Comparison of ENCODE assay signal across 8 cellular contexts in genomic region chr1:206658264-206658980, GRCh38. TPM values are rescaled to one million over a fixed set of nuclear protein-coding genes. Genes with fewer than 3 reads are reported as not detected.
A peak's percentile ranks its signal among the peaks of the same experiment; 100 is the strongest.
DNase-seq lines count a peak whose midpoint lies in the region; ATAC-seq, FAIRE-seq and TF ChIP-seq lines count a peak whose summit lies in the region.

No MANE protein-coding gene starts in this region.

- peak in 1 of 2 experiments; percentile 46 for DNase-seq in Caco-2
- DNase-seq in T-helper 9 cell = peak; percentile 29
- peak; percentile 22 for DNase-seq in cerebellar cortex (ENCODE audit: low spot score)
- DNase-seq in urothelium cell line (ENCODE audit: low spot score) = peak; percentile 62
- no peak for DNase-seq in DMS79 treated with DMSO at 0.1 percent for 48 hours (lab: John Stamatoyannopoulos, UW)

- peak; percentile 60 to 64 for TF ChIP-seq CTCF in Caco-2 (IDR thresholded peaks at IDR 0.05; ENCODE audit: insufficient read depth in 1 of 2, low read depth in 1 of 2, low read length in 1 of 2, severe bottlenecking in 1 of 2, unreplicated experiment in 1 of 2)

- H3K27me3 Mint-ChIP-seq in Caco-2 (ENCODE audit: insufficient read depth, unreplicated experiment) = peaks cover 13% of the 10 kb centered on the region

- no peak overlapping the region for H3K27ac Mint-ChIP-seq in Caco-2 (ENCODE audit: unreplicated experiment)

- WGBS in mesodermal cell (ENCODE audit: insufficient coverage in 2 of 2), 2 experiments = 30 to 34% methylated on average over 11 to 16 of the region's 22 CpGs

- H3K36me3 ChIP-seq in Caco-2 (ENCODE audit: control insufficient read depth, insufficient read depth, low read length) = no peaks in the 10 kb centered on the region
- H3K36me3 ChIP-seq in mesodermal cell (ENCODE audit: control insufficient read depth, insufficient read depth, low read length) = peaks cover 5% of the 10 kb centered on the region

- H3K9me3 ChIP-seq in Caco-2 (no peaks in the 10 kb centered on the region), mesodermal cell (ENCODE audit: control insufficient read depth, low read length) (no peaks in the 10 kb centered on the region)

- POLR2A ChIA-PET in Caco-2 (lab: Charles Lee) = no interaction called here

- H3K27me3 ChIP-seq in Caco-2 (replicated peaks; ENCODE audit: control insufficient read depth, insufficient read depth, low read length) = no peaks in the 10 kb centered on the region

- CTCF ChIA-PET in Caco-2 (lab: Charles Lee) = interaction anchor here (0.8 to 1.8 kb wide), 4 partner anchors 23 to 163 kb away, joined by 3 to 7 read pairs (median 3); partner anchors contain the start of gene DYRK3

- H3K9me3 Mint-ChIP-seq in Caco-2 (ENCODE audit: unreplicated experiment) = no peaks in the 10 kb centered on the region

- no TSS peak for BruUV-seq in Caco-2 (replicated peaks; lab: Mats Ljungman, UMichigan)

- intact Hi-C loops in Caco-2 (cut with micrococcal nuclease; ENCODE audit: unreplicated experiment) = no loop called here

- peaks cover 6% of the 10 kb centered on the region for H3K4me1 Mint-ChIP-seq in Caco-2 (ENCODE audit: low read depth, unreplicated experiment)

- peak; percentile 79 for ATAC-seq in HG03354 (IDR thresholded peaks at IDR 0.05; ENCODE audit: poor library complexity, severe bottlenecking, unreplicated experiment)
- no peak for ATAC-seq in HG02973 (IDR thresholded peaks at IDR 0.05; ENCODE audit: unreplicated experiment)

- H3K36me3 Mint-ChIP-seq in Caco-2 (ENCODE audit: insufficient read depth, unreplicated experiment) = no peaks in the 10 kb centered on the region

- H3K27ac ChIP-seq in mesodermal cell (ENCODE audit: low read depth, low read length, severe bottlenecking) = peak overlapping the region; percentile 17

- H3K4me3 Mint-ChIP-seq in Caco-2 (ENCODE audit: unreplicated experiment) = no peak overlapping the region

- FAIRE-seq in urothelium cell line (lab: Jason Lieb, UNC) = no peak

- H3K4me1 ChIP-seq in Caco-2 (no peaks in the 10 kb centered on the region), mesodermal cell (ENCODE audit: control insufficient read depth, insufficient read depth, low read length, poor library complexity, severe bottlenecking) (peaks cover 14% of the 10 kb centered on the region)

- H3K4me3 ChIP-seq in Caco-2 (ENCODE audit: low read depth, low read length) (no peak overlapping the region), mesodermal cell (ENCODE audit: extremely low read depth, insufficient read depth, low read length, poor library complexity, severe bottlenecking) (no peak overlapping the region)

RNA-seq across cellular contexts. Expression of gene DYRK3, which starts 23.1 kb away (rescaled TPM):
- total RNA-seq in Caco-2 (2022) = 0.16 TPM in 1 of 2 replicates, not detected in the other
- polyA plus RNA-seq in mesodermal cell (2013, experiment 1 of 2) = 12.6 TPM
- 10.4 TPM for polyA plus RNA-seq in mesodermal cell (2013, experiment 2 of 2)

RNA-seq across cellular contexts. Expression of gene MAPKAPK2, which starts 26.3 kb away (rescaled TPM):
- total RNA-seq in Caco-2 (2022) = 88.2 and 96.8 TPM in 2 replicates
- 91.5 TPM for polyA plus RNA-seq in mesodermal cell (2013, experiment 1 of 2)
- polyA plus RNA-seq in mesodermal cell (2013, experiment 2 of 2) = 79.3 TPM

RNA-seq across cellular contexts. Expression of gene EIF2D, which starts 46.2 kb away (rescaled TPM):
- total RNA-seq in Caco-2 (2022) = 37.9 and 39.6 TPM in 2 replicates
- 49.4 TPM for polyA plus RNA-seq in mesodermal cell (2013, experiment 1 of 2)
- polyA plus RNA-seq in mesodermal cell (2013, experiment 2 of 2) = 52.2 TPM
